In the genomic region with DNA sequence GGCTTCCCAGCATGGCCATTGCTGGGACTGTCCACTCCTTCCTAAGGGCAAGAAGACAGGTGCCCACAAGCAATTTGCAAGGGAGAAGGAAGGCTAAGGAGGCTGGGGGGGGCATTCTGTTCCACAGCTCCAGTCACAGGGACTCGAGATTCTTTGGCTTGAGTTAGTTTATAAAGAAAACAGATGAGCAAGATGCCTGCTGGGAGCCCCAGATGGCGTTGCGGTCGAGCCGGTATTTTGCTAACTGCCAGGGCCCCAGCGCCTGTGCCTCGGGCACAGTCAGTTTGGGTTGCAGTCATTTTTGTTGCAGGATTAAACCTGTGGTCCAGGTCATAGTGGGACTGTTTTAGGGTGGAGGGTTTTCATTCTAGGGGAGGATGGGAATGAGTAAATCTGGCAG, we compare ENCODE assay signal across 10 cellular contexts.
"Had no signal": no experiment of that assay in that cellular context is flagged by ENCODE, and none has a peak within 500 bp of the region (broad histone marks: within the 10 kb centered on the region; RNA-seq: fewer than 3 reads in every experiment).

No MANE protein-coding gene starts in this region.

- DNase-seq: activated CD4-positive, alpha-beta T cell treated with anti-CD3 and anti-CD28 coated beads, Interleukin-2, amount 50 U/mL, for 1 hour; activated naive CD4-positive, alpha-beta T cell treated with anti-CD3 and anti-CD28 coated beads, Interleukin-2, amount 50 U/mL, for 16 hours; head of caudate nucleus; left lung; stimulated activated CD4-positive, alpha-beta T cell treated with anti-CD3 and anti-CD28 coated beads, Interleukin-2, amount 100 ng/mL, for 48 hours; stimulated activated CD8-positive, alpha-beta memory T cell treated with anti-CD3 and anti-CD28 coated beads, Interleukin-4, amount 100 ng/mL, for 48 hours; stimulated activated naive CD8-positive, alpha-beta T cell treated with anti-CD3 and anti-CD28 coated beads, Interleukin-15, Interleukin-2, amounts not matched to agents 100 U/mL and 50 U/mL, for 24 hours; SW 1271; upper lobe of right lung had no signal

- ATAC-seq: left lung; natural killer cell treated with Interleukin-12 subunit alpha and Interleukin-12 subunit beta and Interleukin-15 and Interleukin-18, amount 100 ng/mL, for 72 hours; stimulated activated naive CD8-positive, alpha-beta T cell treated with anti-CD3 and anti-CD28 coated beads, Interleukin-15, Interleukin-2, amounts not matched to agents 100 U/mL and 50 U/mL, for 24 hours; upper lobe of right lung had no signal
